ENCODE assay signal across 36 cellular contexts in genomic region chr18:43656547-43656946, GRCh38.
"Had no signal": no experiment of that assay in that cellular context is flagged by ENCODE, and none has a peak within 500 bp of the region (broad histone marks: within the 10 kb centered on the region; RNA-seq: fewer than 3 reads in every experiment).

No MANE protein-coding gene starts in this region.

- H3K4me2 ChIP-seq: KMS-11 had no signal

- DNase-seq: Karpas-422, Kasumi-1, KBM-7, KG1, MG63, MM.1S, MV-4-11, NCI-H1048, NCI-H1092, NCI-H1092 treated with DMSO at 0.1 percent for 48 hours, NCI-H1105, NCI-H1105 treated with DMSO at 0.1 percent for 48 hours, NCI-H1417, NCI-H1417 treated with DMSO at 0.1 percent for 48 hours, NCI-H1436, NCI-H1436 treated with DMSO at 0.1 percent for 48 hours, NCI-H146, NCI-H1694, NCI-H1694 treated with DMSO at 0.1 percent for 48 hours, NCI-H187, NCI-H187 treated with DMSO at 0.1 percent for 48 hours, NCI-H1930, NCI-H2029, NCI-H2029 treated with DMSO at 0.1 percent for 48 hours, NCI-H2081, NCI-H2081 treated with DMSO at 0.1 percent for 48 hours, NCI-H2107, NCI-H2171, NCI-H2171 treated with DMSO at 0.1 percent for 48 hours, NCI-H226, NCI-H345, NCI-H446, NCI-H446 treated with DMSO at 0.1 percent for 48 hours, NCI-H510A, NCI-H510A treated with DMSO at 0.1 percent for 48 hours had no signal

- H3K27ac ChIP-seq: KMS-11 had no signal

- H3K36me3 ChIP-seq: MG63 had no signal

- H3K9ac ChIP-seq: KMS-11 had no signal

- H3K4me3 ChIP-seq: MG63 had no signal

- H3K9me3 ChIP-seq: MG63 had no signal

- H3K27me3 ChIP-seq: MG63 had no signal
